Comparison of ENCODE assay signal across 21 cellular contexts in genomic region chr11:134686418-134686817, GRCh38.
"Had no signal": no experiment of that assay in that cellular context is flagged by ENCODE, and none has a peak within 500 bp of the region (broad histone marks: within the 10 kb centered on the region; RNA-seq: fewer than 3 reads in every experiment).

No MANE protein-coding gene starts in this region.

- H3K4me1 ChIP-seq: psoas muscle had no signal

- H3K9me3 ChIP-seq: psoas muscle, thoracic aorta had no signal

- DNase-seq: activated CD4-positive, alpha-beta T cell treated with anti-CD3 and anti-CD28 coated beads for 4 hours; activated CD8-positive, alpha-beta T cell treated with anti-CD3 and anti-CD28 coated beads for 36 hours; activated effector memory CD4-positive, alpha-beta T cell treated with Interleukin-2 at 50 U/mL for 16 hours; activated T-cell treated with anti-CD3 and anti-CD28 coated beads, Interleukin-2, amount 50 U/mL, for 4 hours; amygdala; cortex of kidney; effector CD4-positive, alpha-beta T cell; foreskin fibroblast; glutamatergic neuron; hypothalamus; mesenchymal stem cell; natural killer cell; psoas muscle; stimulated activated CD4-positive, alpha-beta T cell treated with anti-CD3 and anti-CD28 coated beads, Interleukin-12 subunit alpha, Interleukin-12 subunit beta, amount 100 ng/mL, for 4 hours; T-helper 17 cell had no signal

- H3K9me3 Mint-ChIP-seq: activated CD8-positive, alpha-beta T cell treated with anti-CD3 and anti-CD28 coated beads for 36 hours; activated T-cell treated with anti-CD3 and anti-CD28 coated beads, Interleukin-2, amount 50 U/mL, for 4 hours; brain; central memory CD8-positive, alpha-beta T cell; natural killer cell; stimulated activated effector memory CD8-positive, alpha-beta T cell treated with anti-CD3 and anti-CD28 coated beads, Interleukin-12 subunit alpha, Interleukin-12 subunit beta, amount 100 ng/mL, for 72 hours had no signal

- ATAC-seq: activated CD8-positive, alpha-beta T cell treated with anti-CD3 and anti-CD28 coated beads for 36 hours; activated T-cell treated with anti-CD3 and anti-CD28 coated beads, Interleukin-2, amount 50 U/mL, for 4 hours; left colon; natural killer cell; psoas muscle; stimulated activated effector memory CD8-positive, alpha-beta T cell treated with anti-CD3 and anti-CD28 coated beads, Interleukin-12 subunit alpha, Interleukin-12 subunit beta, amount 100 ng/mL, for 72 hours; T-helper 17 cell had no signal

- H3K27ac Mint-ChIP-seq: activated CD8-positive, alpha-beta T cell treated with anti-CD3 and anti-CD28 coated beads for 36 hours; activated naive CD8-positive, alpha-beta T cell; brain; natural killer cell; stimulated activated effector memory CD8-positive, alpha-beta T cell treated with anti-CD3 and anti-CD28 coated beads, Interleukin-12 subunit alpha, Interleukin-12 subunit beta, amount 100 ng/mL, for 72 hours; T-helper 17 cell had no signal

- H3K36me3 Mint-ChIP-seq: activated naive CD8-positive, alpha-beta T cell; brain; natural killer cell; stimulated activated effector memory CD8-positive, alpha-beta T cell treated with anti-CD3 and anti-CD28 coated beads, Interleukin-12 subunit alpha, Interleukin-12 subunit beta, amount 100 ng/mL, for 72 hours had no signal

- H3K27ac ChIP-seq: psoas muscle, thoracic aorta had no signal

- H3K36me3 ChIP-seq: thoracic aorta had no signal

- H3K4me3 Mint-ChIP-seq: activated CD8-positive, alpha-beta T cell treated with anti-CD3 and anti-CD28 coated beads for 36 hours; activated naive CD8-positive, alpha-beta T cell; activated T-cell treated with anti-CD3 and anti-CD28 coated beads, Interleukin-2, amount 50 U/mL, for 4 hours; brain; central memory CD8-positive, alpha-beta T cell; natural killer cell; stimulated activated effector memory CD8-positive, alpha-beta T cell treated with anti-CD3 and anti-CD28 coated beads, Interleukin-12 subunit alpha, Interleukin-12 subunit beta, amount 100 ng/mL, for 72 hours; T-helper 17 cell had no signal

- H3K4me1 Mint-ChIP-seq: central memory CD8-positive, alpha-beta T cell; natural killer cell; stimulated activated effector memory CD8-positive, alpha-beta T cell treated with anti-CD3 and anti-CD28 coated beads, Interleukin-12 subunit alpha, Interleukin-12 subunit beta, amount 100 ng/mL, for 72 hours; T-helper 17 cell had no signal

- H3K4me3 ChIP-seq: psoas muscle, thoracic aorta had no signal
